ENCODE assay signal across 8 cellular contexts in genomic region chr17:73192894-73193701, GRCh38. TPM values are rescaled to one million over a fixed set of nuclear protein-coding genes. Genes with fewer than 3 reads are reported as not detected.
DNase-seq lines count a peak whose midpoint lies in the region; ATAC-seq and TF ChIP-seq lines count a peak whose summit lies in the region.

Gene COG1, plus strand, starts transcription at chr17:73193055. Its CDS starts 15 bp downstream, at chr17:73193070.

- H3K27ac ChIP-seq in cardiac muscle cell (peak within 1 kb of the TSS; percentile 87), trophoblast cell (ENCODE audit: low read depth, low read length) (peak within 1 kb of the TSS; percentile 83), tibial artery (peak within 1 kb of the TSS; percentile 88 to 90)

- H3K4me2 ChIP-seq in trophoblast cell (ENCODE audit: low read length) = peak within 1 kb of the TSS; percentile 97

- no peak within 1 kb of the TSS for H3K23ac ChIP-seq in trophoblast cell (ENCODE audit: low read length)

- H3K79me1 ChIP-seq in trophoblast cell (ENCODE audit: low read length) = peaks cover 10% of the 10 kb centered on the region

- peak within 1 kb of the TSS; percentile 1 for H2AK5ac ChIP-seq in trophoblast cell (ENCODE audit: low read length)

- peak within 1 kb of the TSS; percentile 19 for H3K4ac ChIP-seq in trophoblast cell (ENCODE audit: low read depth, low read length)

- peak within 1 kb of the TSS; percentile 66 for H3K18ac ChIP-seq in trophoblast cell (ENCODE audit: low read length)

- peaks cover 14% of the 10 kb centered on the region for H3K36me3 ChIP-seq in cardiac muscle cell
- peaks cover 17 to 19% of the 10 kb centered on the region in 2 experiments for H3K36me3 ChIP-seq in trophoblast cell (ENCODE audit: control insufficient read depth in 1 of 2, insufficient read depth in 2 of 2, low read length in 2 of 2)
- peaks cover 15 to 21% (median 20%) of the 10 kb centered on the region in 3 donors for H3K36me3 ChIP-seq in tibial artery

- ATAC-seq in HG02571 (IDR thresholded peaks at IDR 0.05; ENCODE audit: unreplicated experiment) = peak; percentile 70

- H4K8ac ChIP-seq in trophoblast cell (ENCODE audit: low read depth, low read length) = peak within 1 kb of the TSS; percentile 91

- peaks cover 5% of the 10 kb centered on the region for H3K79me2 ChIP-seq in trophoblast cell (ENCODE audit: control insufficient read depth, insufficient read depth, low read length, poor library complexity)

- intact Hi-C loops in tibial artery (cut with DNase I; ENCODE audit: low total_unique reads) = no loop called here

- peak within 1 kb of the TSS; percentile 93 for H4K12ac ChIP-seq in trophoblast cell (ENCODE audit: low read depth, low read length)

- peak within 1 kb of the TSS; percentile 89 for H4K91ac ChIP-seq in trophoblast cell (ENCODE audit: low read depth, low read length)

- H2BK5ac ChIP-seq in trophoblast cell (ENCODE audit: low read depth, low read length, poor library complexity) = peak within 1 kb of the TSS; percentile 34

- H2AFZ ChIP-seq in trophoblast cell (ENCODE audit: insufficient read depth, low read length, poor library complexity) = peak within 1 kb of the TSS; percentile 86

- no peak within 1 kb of the TSS for H2BK12ac ChIP-seq in trophoblast cell (ENCODE audit: low read length)

- H3K14ac ChIP-seq in trophoblast cell (ENCODE audit: low read length) = peak within 1 kb of the TSS; percentile 74

- H3K4me3 ChIP-seq in GM08714 (ENCODE audit: low read length) (peak within 1 kb of the TSS; percentile 96), cardiac muscle cell (peak within 1 kb of the TSS; percentile 86), trophoblast cell (ENCODE audit: low read depth, low read length) (peak within 1 kb of the TSS; percentile 99), tibial artery (peak within 1 kb of the TSS; percentile 92 to 96)

- H3K9me3 ChIP-seq in cardiac muscle cell (ENCODE audit: low read depth) (no peaks in the 10 kb centered on the region), trophoblast cell (ENCODE audit: insufficient read depth, low read depth, low read length) (no peaks in the 10 kb centered on the region), tibial artery (no peaks in the 10 kb centered on the region)

- peak within 1 kb of the TSS; percentile 89 for H3K9ac ChIP-seq in trophoblast cell (ENCODE audit: low read length)

- WGBS in trophoblast cell (ENCODE audit: extremely low coverage, insufficient coverage, insufficient read length) = no CpG with 5 or more reads among the region's 84 CpGs

- peak; percentile 71 for DNase-seq in NCI-H1105 treated with DMSO at 0.1 percent for 48 hours (lab: John Stamatoyannopoulos, UW)
- DNase-seq in SW480 (ENCODE audit: low spot score) = peak; percentile 84
- peak; percentile 67 for DNase-seq in activated naive CD8-positive, alpha-beta T cell treated with anti-CD3 and anti-CD28 coated beads, Interleukin-2, amount 50 U/mL, for 16 hours (ENCODE audit: low read depth, low spot score)
- DNase-seq in cardiac muscle cell (ENCODE audit: low read depth in 1 of 2, low spot score in 1 of 2) = peak; percentile 92 to 93
- DNase-seq in trophoblast cell = peak; percentile 91 to 95
- DNase-seq in tibial artery = peak; percentile 78 to 92

- H3K4me1 ChIP-seq in cardiac muscle cell (ENCODE audit: low read depth) = no peaks in the 10 kb centered on the region
- H3K4me1 ChIP-seq in trophoblast cell (ENCODE audit: control insufficient read depth in 1 of 2, insufficient read depth in 2 of 2, low read length in 2 of 2) = peaks cover 2 to 9% of the 10 kb centered on the region in 2 experiments
- H3K4me1 ChIP-seq in tibial artery = peaks cover 0 to 20% (median 13%) of the 10 kb centered on the region in 4 donors

- no peak for TF ChIP-seq CTCF in cardiac muscle cell (IDR thresholded peaks at IDR 0.05; ENCODE audit: low read depth, low read length)
- no peak for TF ChIP-seq CTCF in tibial artery (IDR thresholded peaks at IDR 0.05)

- H3K27me3 ChIP-seq in cardiac muscle cell (no peaks in the 10 kb centered on the region), trophoblast cell (ENCODE audit: insufficient read depth, low read length) (no peaks in the 10 kb centered on the region), tibial artery (no peaks in the 10 kb centered on the region)

- peak within 1 kb of the TSS; percentile 34 for H2BK120ac ChIP-seq in trophoblast cell (ENCODE audit: insufficient read depth, low read length, poor library complexity)

RNA-seq across cellular contexts. Expression of gene COG1, which starts in this region (rescaled TPM):
- total RNA-seq in cardiac muscle cell = 22.1 and 37.9 TPM in 2 replicates
- 42.4 and 61.2 TPM in 2 replicates for polyA plus RNA-seq in cardiac muscle cell
- polyA plus RNA-seq in trophoblast cell (2013) = 26.2 and 27.2 TPM in 2 replicates

Comparison
In these comparisons a context has a peak if more than half of its experiments do, and no peak if none do; other contexts are left out.
1. Peak in every context shown above with its lines: DNase-seq, ATAC-seq, H3K4me3 ChIP-seq and H3K27ac ChIP-seq.